Comparison of ENCODE assay signal across 21 cellular contexts in genomic region chr6:21506126-21506525, GRCh38.
DNase-seq lines count a peak whose midpoint lies in the region; ATAC-seq, FAIRE-seq and TF ChIP-seq lines count a peak whose summit lies in the region.
"Had no signal": no experiment of that assay in that cellular context is flagged by ENCODE, and none has a peak within 500 bp of the region (broad histone marks: within the 10 kb centered on the region; RNA-seq: fewer than 3 reads in every experiment).

No MANE protein-coding gene starts in this region.

- no peak for FAIRE-seq in keratinocyte (lab: Jason Lieb, UNC)
- FAIRE-seq: A204.1, GM12891, GM19239, H1 had no signal

- dilution Hi-C loops in keratinocyte (cut with MboI; ENCODE audit: extremely low pct_ligation_motif_present, low sequenced_read_pairs): no loop called here

- H3K4me3 ChIP-seq in RWPE2 (ENCODE audit: severe bottlenecking) (no peak overlapping the region), epithelial cell of esophagus (ENCODE audit: low read length) (no peak overlapping the region), keratinocyte (ENCODE audit: control insufficient read depth in 2 of 3, extremely low read depth in 1 of 3, insufficient read depth in 2 of 3, low read depth in 1 of 3, low read length in 3 of 3) (no peak overlapping the region), ascending aorta (no peak overlapping the region)
- H3K4me3 ChIP-seq: HAP-1 had no signal

- ATAC-seq in RWPE2 (ENCODE audit: low read depth): peak; percentile 10; the same call in 1 of the 3 replicates

- intact Hi-C loops in ascending aorta (cut with DNase I): no loop called here

- no peaks in the 10 kb centered on the region for H3K27me3 ChIP-seq in RWPE2 (ENCODE audit: insufficient read depth, poor library complexity, severe bottlenecking)
- no peaks in the 10 kb centered on the region for H3K27me3 ChIP-seq in keratinocyte (ENCODE audit: control insufficient read depth, extremely low read depth, insufficient read depth, low read length)
- H3K27me3 ChIP-seq in ascending aorta: no peaks in the 10 kb centered on the region
- H3K27me3 ChIP-seq: BE2C had no signal

- H3K79me2 ChIP-seq in keratinocyte (ENCODE audit: control insufficient read depth, insufficient read depth, low read length): no peaks in the 10 kb centered on the region

- H3K9me1 ChIP-seq in keratinocyte (ENCODE audit: control insufficient read depth, extremely low read depth, insufficient read depth, low read length): no peaks in the 10 kb centered on the region

- H2AFZ ChIP-seq in keratinocyte (ENCODE audit: control insufficient read depth, low read length): no peak overlapping the region

- H3K9me3 ChIP-seq in RWPE2 (ENCODE audit: severe bottlenecking) (no peaks in the 10 kb centered on the region), keratinocyte (ENCODE audit: control insufficient read depth, low read depth, low read length) (no peaks in the 10 kb centered on the region), ascending aorta (no peaks in the 10 kb centered on the region)
- H3K9me3 ChIP-seq: BE2C, HAP-1 had no signal

- peaks cover 11% of the 10 kb centered on the region for H3K4me1 ChIP-seq in RWPE2 (ENCODE audit: insufficient read depth, poor library complexity, severe bottlenecking)
- H3K4me1 ChIP-seq in keratinocyte (ENCODE audit: control insufficient read depth, extremely low read depth, insufficient read depth, low read length): peaks cover 23% of the 10 kb centered on the region
- no peaks in the 10 kb centered on the region for H3K4me1 ChIP-seq in ascending aorta
- H3K4me1 ChIP-seq: BE2C, HAP-1 had no signal

- H3K4me2 ChIP-seq in keratinocyte (ENCODE audit: control insufficient read depth, extremely low read depth, insufficient read depth, low read depth, low read length): peak overlapping the region; percentile 65

- H3K27ac ChIP-seq in RWPE2 (ENCODE audit: poor library complexity, severe bottlenecking) (no peak overlapping the region), keratinocyte (ENCODE audit: control insufficient read depth, insufficient read depth, low read length) (peak overlapping the region; percentile 44), ascending aorta (no peak overlapping the region)

- no peak for TF ChIP-seq CTCF in RWPE2 (IDR thresholded peaks at IDR 0.05; ENCODE audit: poor library complexity, severe bottlenecking)
- no peak for TF ChIP-seq CTCF in epithelial cell of esophagus (IDR thresholded peaks at IDR 0.05; ENCODE audit: insufficient read depth, low read depth, low read length, missing control alignments)
- TF ChIP-seq CTCF in keratinocyte (optimal IDR thresholded peaks at IDR 0.05 in 1 of 3, IDR thresholded peaks at IDR 0.05 in 1 of 3, conservative IDR thresholded peaks at IDR 0.05 in 1 of 3; ENCODE audit: extremely low read depth in 1 of 3, insufficient read depth in 2 of 3, low read length in 3 of 3): no peak
- TF ChIP-seq CTCF in ascending aorta (IDR thresholded peaks at IDR 0.05): no peak

- DNase-seq in RWPE2 (ENCODE audit: low spot score) (no peak), epithelial cell of esophagus (ENCODE audit: low read depth) (peak; percentile 71), keratinocyte (ENCODE audit: low read depth, low spot score) (no peak), kidney glomerular epithelial cell (lab: John Stamatoyannopoulos, UW) (no peak), ascending aorta (ENCODE audit: low spot score in 2 of 2) (no peak)
- no peak for DNase-seq in activated CD8-positive, alpha-beta memory T cell treated with anti-CD3 and anti-CD28 coated beads, Interleukin-2, amount 50 U/mL, for 48 hours
- DNase-seq: ACHN; BE2C; C1 segment of cervical spinal cord; CD4-positive, CD25-positive, alpha-beta regulatory T cell; CD8-positive, alpha-beta memory T cell; COR-L47; DMS 273 treated with DMSO at 0.1 percent for 48 hours; DMS53; DND-41; EL had no signal

- H3K9ac ChIP-seq in keratinocyte (ENCODE audit: control insufficient read depth, extremely low read depth, insufficient read depth, low read length): peak overlapping the region; percentile 23

- H3K36me3 ChIP-seq in RWPE2 (ENCODE audit: low read depth) (no peaks in the 10 kb centered on the region), keratinocyte (ENCODE audit: control insufficient read depth in 2 of 2, extremely low read depth in 1 of 2, insufficient read depth in 2 of 2, low read length in 2 of 2) (no peaks in the 10 kb centered on the region), ascending aorta (no peaks in the 10 kb centered on the region)
- H3K36me3 ChIP-seq: BE2C, HAP-1 had no signal

- no peaks in the 10 kb centered on the region for H4K20me1 ChIP-seq in keratinocyte (ENCODE audit: control insufficient read depth, extremely low read depth, insufficient read depth, low read length)
